In the genomic region with DNA sequence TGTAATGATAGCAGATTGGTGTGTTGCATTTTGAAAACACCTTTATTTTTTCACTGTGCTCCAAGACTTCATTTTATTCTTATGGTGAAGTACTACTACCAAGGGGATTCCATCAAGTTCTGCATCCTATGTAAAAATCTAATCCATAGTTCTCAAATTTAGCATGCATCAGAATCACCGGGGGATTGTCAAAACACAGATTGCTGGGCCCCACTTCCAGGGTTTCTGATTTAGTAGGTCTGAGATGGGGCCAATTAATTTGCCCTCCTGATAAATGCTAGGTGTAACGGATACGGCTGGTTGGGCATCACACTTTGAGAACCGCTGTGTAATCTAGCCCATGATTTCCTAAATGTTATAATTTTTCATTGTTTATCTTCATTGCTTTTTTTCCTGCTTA, we compare ENCODE assay signal across 1 cellular context.
TF ChIP-seq lines count a peak whose summit lies in the region.

No MANE protein-coding gene starts in this region.

TF ChIP-seq in HepG2, 621 proteins besides CTCF, POLR2A, EP300 and RAD21:
- no peak for TF ChIP-seq RARA (CRISPR knock-in tag; IDR thresholded peaks at IDR 0.05)
- TF ChIP-seq SSRP1 (CRISPR knock-in tag; IDR thresholded peaks at IDR 0.05): no peak
- TF ChIP-seq RAD51 (IDR thresholded peaks at IDR 0.05; ENCODE audit: borderline replicate concordance): no peak
- no peak for TF ChIP-seq ZNF501 (CRISPR knock-in tag; IDR thresholded peaks at IDR 0.05)
- TF ChIP-seq POLR2G (IDR thresholded peaks at IDR 0.05; ENCODE audit: low read depth, low read length): no peak
- TF ChIP-seq ATF7 (IDR thresholded peaks at IDR 0.05): no peak
- TF ChIP-seq ATF7 (CRISPR knock-in tag; IDR thresholded peaks at IDR 0.05): no peak
- TF ChIP-seq, protein P1, sequence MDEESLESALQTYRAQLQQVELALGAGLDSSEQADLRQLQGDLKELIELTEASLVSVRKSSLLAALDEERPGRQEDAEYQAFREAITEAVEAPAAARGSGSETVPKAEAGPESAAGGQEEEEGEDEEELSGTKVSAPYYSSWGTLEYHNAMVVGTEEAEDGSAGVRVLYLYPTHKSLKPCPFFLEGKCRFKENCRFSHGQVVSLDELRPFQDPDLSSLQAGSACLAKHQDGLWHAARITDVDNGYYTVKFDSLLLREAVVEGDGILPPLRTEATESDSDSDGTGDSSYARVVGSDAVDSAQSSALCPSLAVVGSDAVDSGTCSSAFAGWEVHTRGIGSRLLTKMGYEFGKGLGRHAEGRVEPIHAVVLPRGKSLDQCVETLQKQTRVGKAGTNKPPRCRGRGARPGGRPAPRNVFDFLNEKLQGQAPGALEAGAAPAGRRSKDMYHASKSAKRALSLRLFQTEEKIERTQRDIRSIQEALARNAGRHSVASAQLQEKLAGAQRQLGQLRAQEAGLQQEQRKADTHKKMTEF (CRISPR knock-in tag; IDR thresholded peaks at IDR 0.05): no peak
- no peak for TF ChIP-seq ZNF235 (CRISPR knock-in tag; IDR thresholded peaks at IDR 0.05; ENCODE audit: borderline replicate concordance)
- TF ChIP-seq, protein P2, sequence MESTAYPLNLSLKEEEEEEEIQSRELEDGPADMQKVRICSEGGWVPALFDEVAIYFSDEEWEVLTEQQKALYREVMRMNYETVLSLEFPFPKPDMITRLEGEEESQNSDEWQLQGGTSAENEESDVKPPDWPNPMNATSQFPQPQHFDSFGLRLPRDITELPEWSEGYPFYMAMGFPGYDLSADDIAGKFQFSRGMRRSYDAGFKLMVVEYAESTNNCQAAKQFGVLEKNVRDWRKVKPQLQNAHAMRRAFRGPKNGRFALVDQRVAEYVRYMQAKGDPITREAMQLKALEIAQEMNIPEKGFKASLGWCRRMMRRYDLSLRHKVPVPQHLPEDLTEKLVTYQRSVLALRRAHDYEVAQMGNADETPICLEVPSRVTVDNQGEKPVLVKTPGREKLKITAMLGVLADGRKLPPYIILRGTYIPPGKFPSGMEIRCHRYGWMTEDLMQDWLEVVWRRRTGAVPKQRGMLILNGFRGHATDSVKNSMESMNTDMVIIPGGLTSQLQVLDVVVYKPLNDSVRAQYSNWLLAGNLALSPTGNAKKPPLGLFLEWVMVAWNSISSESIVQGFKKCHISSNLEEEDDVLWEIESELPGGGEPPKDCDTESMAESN (CRISPR knock-in tag; conservative IDR thresholded peaks at IDR 0.05): no peak
- TF ChIP-seq, protein P3, sequence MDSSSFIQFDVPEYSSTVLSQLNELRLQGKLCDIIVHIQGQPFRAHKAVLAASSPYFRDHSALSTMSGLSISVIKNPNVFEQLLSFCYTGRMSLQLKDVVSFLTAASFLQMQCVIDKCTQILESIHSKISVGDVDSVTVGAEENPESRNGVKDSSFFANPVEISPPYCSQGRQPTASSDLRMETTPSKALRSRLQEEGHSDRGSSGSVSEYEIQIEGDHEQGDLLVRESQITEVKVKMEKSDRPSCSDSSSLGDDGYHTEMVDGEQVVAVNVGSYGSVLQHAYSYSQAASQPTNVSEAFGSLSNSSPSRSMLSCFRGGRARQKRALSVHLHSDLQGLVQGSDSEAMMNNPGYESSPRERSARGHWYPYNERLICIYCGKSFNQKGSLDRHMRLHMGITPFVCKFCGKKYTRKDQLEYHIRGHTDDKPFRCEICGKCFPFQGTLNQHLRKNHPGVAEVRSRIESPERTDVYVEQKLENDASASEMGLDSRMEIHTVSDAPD (CRISPR knock-in tag; IDR thresholded peaks at IDR 0.05): no peak
- TF ChIP-seq, protein P4, sequence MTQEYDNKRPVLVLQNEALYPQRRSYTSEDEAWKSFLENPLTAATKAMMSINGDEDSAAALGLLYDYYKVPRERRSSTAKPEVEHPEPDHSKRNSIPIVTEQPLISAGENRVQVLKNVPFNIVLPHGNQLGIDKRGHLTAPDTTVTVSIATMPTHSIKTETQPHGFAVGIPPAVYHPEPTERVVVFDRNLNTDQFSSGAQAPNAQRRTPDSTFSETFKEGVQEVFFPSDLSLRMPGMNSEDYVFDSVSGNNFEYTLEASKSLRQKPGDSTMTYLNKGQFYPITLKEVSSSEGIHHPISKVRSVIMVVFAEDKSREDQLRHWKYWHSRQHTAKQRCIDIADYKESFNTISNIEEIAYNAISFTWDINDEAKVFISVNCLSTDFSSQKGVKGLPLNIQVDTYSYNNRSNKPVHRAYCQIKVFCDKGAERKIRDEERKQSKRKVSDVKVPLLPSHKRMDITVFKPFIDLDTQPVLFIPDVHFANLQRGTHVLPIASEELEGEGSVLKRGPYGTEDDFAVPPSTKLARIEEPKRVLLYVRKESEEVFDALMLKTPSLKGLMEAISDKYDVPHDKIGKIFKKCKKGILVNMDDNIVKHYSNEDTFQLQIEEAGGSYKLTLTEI (CRISPR knock-in tag; conservative IDR thresholded peaks at IDR 0.05): no peak
- TF ChIP-seq HCFC1 (IDR thresholded peaks at IDR 0.05; ENCODE audit: low read depth, low read length): no peak
